8 cellular contexts compared by ENCODE assay signal in genomic region chr17:75088465-75088895, GRCh38. TPM values are rescaled to one million over a fixed set of nuclear protein-coding genes. Genes with fewer than 3 reads are reported as not detected.
DNase-seq lines count a peak whose midpoint lies in the region; ATAC-seq and TF ChIP-seq lines count a peak whose summit lies in the region.

No MANE protein-coding gene starts in this region.

- H3K18ac ChIP-seq in mesenchymal stem cell (ENCODE audit: low read depth in 1 of 2, low read length in 2 of 2) = peak overlapping the region; percentile 83 to 95

- peak overlapping the region; percentile 78 for H2BK5ac ChIP-seq in mesenchymal stem cell (ENCODE audit: low read depth, low read length, poor library complexity, severe bottlenecking)

- peak overlapping the region; percentile 37 to 98 for H3K14ac ChIP-seq in mesenchymal stem cell (ENCODE audit: low read length in 2 of 2)

- H2BK120ac ChIP-seq in mesenchymal stem cell (ENCODE audit: low read depth, low read length) = peak overlapping the region; percentile 88

- peak overlapping the region; percentile 85 to 90 for H3K4ac ChIP-seq in mesenchymal stem cell (ENCODE audit: low read depth in 1 of 2, low read length in 2 of 2)

- no peaks in the 10 kb centered on the region for H3K36me3 Mint-ChIP-seq in activated T-cell treated with anti-CD3 and anti-CD28 coated beads, Interleukin-2, amount 50 U/mL, for 72 hours (ENCODE audit: insufficient read depth in 2 of 2)
- H3K36me3 Mint-ChIP-seq in type B pancreatic cell = no peaks in the 10 kb centered on the region

- ATAC-seq in activated T-cell treated with anti-CD3 and anti-CD28 coated beads, Interleukin-2, amount 50 U/mL, for 72 hours (replicated peaks in 1 of 2) = peak; percentile 12 to 23
- no peak for ATAC-seq in GM19455 (IDR thresholded peaks at IDR 0.05; ENCODE audit: unreplicated experiment)
- no peak for ATAC-seq in HG02610 (IDR thresholded peaks at IDR 0.05; ENCODE audit: unreplicated experiment)

- H3K9me3 Mint-ChIP-seq in activated T-cell treated with anti-CD3 and anti-CD28 coated beads, Interleukin-2, amount 50 U/mL, for 72 hours = no peaks in the 10 kb centered on the region
- H3K9me3 Mint-ChIP-seq in type B pancreatic cell = no peaks in the 10 kb centered on the region

- H3K27me3 Mint-ChIP-seq in activated T-cell treated with anti-CD3 and anti-CD28 coated beads, Interleukin-2, amount 50 U/mL, for 72 hours (ENCODE audit: low read depth) = no peaks in the 10 kb centered on the region
- no peaks in the 10 kb centered on the region for H3K27me3 Mint-ChIP-seq in type B pancreatic cell

- no peaks in the 10 kb centered on the region for H3K9me3 ChIP-seq in colonic mucosa
- H3K9me3 ChIP-seq in mesenchymal stem cell (ENCODE audit: control insufficient read depth, low read length) = no peaks in the 10 kb centered on the region

- peak overlapping the region; percentile 92 for H2AK5ac ChIP-seq in mesenchymal stem cell (ENCODE audit: low read length, severe bottlenecking)

- H3K4me3 Mint-ChIP-seq in activated T-cell treated with anti-CD3 and anti-CD28 coated beads, Interleukin-2, amount 50 U/mL, for 72 hours = peak overlapping the region; percentile 75 to 91
- peak overlapping the region; percentile 82 for H3K4me3 Mint-ChIP-seq in type B pancreatic cell

- H3K27ac ChIP-seq in colonic mucosa (peak overlapping the region; percentile 99), mesenchymal stem cell (ENCODE audit: low read length, poor library complexity, severe bottlenecking) (peak overlapping the region; percentile 83)

- H3K4me1 ChIP-seq in colonic mucosa = peaks cover 25% of the 10 kb centered on the region
- peaks cover 62% of the 10 kb centered on the region for H3K4me1 ChIP-seq in mesenchymal stem cell (ENCODE audit: control insufficient read depth, insufficient read depth, low read depth, low read length)

- no peak overlapping the region for H3K27ac Mint-ChIP-seq in activated T-cell treated with anti-CD3 and anti-CD28 coated beads, Interleukin-2, amount 50 U/mL, for 72 hours
- peak overlapping the region; percentile 87 for H3K27ac Mint-ChIP-seq in type B pancreatic cell

- H3K4me3 ChIP-seq in colonic mucosa (peak overlapping the region; percentile 82), mesenchymal stem cell (ENCODE audit: insufficient read depth in 1 of 2, low read depth in 1 of 2, low read length in 2 of 2) (peak overlapping the region; percentile 66 to 74)

- H3K36me3 ChIP-seq in colonic mucosa = no peaks in the 10 kb centered on the region
- peaks cover 0 to 4% of the 10 kb centered on the region in 2 experiments for H3K36me3 ChIP-seq in mesenchymal stem cell (ENCODE audit: control insufficient read depth in 1 of 2, insufficient read depth in 2 of 2, low read depth in 1 of 2, low read length in 2 of 2)

- 74% methylated on average over 9 of the region's 9 CpGs for WGBS in mesenchymal stem cell

- H3K27me3 ChIP-seq in colonic mucosa = no peaks in the 10 kb centered on the region
- H3K27me3 ChIP-seq in mesenchymal stem cell (ENCODE audit: control insufficient read depth in 1 of 2, insufficient read depth in 1 of 2, low read length in 2 of 2) = no peaks in the 10 kb centered on the region

- H4K8ac ChIP-seq in mesenchymal stem cell (ENCODE audit: low read length) = peak overlapping the region; percentile 93

- no peak for DNase-seq in activated T-cell treated with anti-CD3 and anti-CD28 coated beads, Interleukin-2, amount 50 U/mL, for 72 hours
- DNase-seq in activated T-cell treated with anti-CD3 and anti-CD28 coated beads, Interleukin-2, amount 50 U/mL, for 1 hour = no peak
- DNase-seq in colonic mucosa (no peak), mesenchymal stem cell (no peak), type B pancreatic cell (ENCODE audit: extremely low spot score, unreplicated experiment) (no peak), HCEC 1CT (no peak)

- H3K23ac ChIP-seq in mesenchymal stem cell (ENCODE audit: low read length in 2 of 2) = peak overlapping the region in 1 of 2 experiments; percentile 60

- H2BK12ac ChIP-seq in mesenchymal stem cell (ENCODE audit: low read length in 2 of 2) = peak overlapping the region; percentile 76 to 85

- H4K91ac ChIP-seq in mesenchymal stem cell (ENCODE audit: low read length) = peak overlapping the region; percentile 83

- peak overlapping the region; percentile 66 for H3K4me2 ChIP-seq in mesenchymal stem cell (ENCODE audit: low read length, poor library complexity, severe bottlenecking)

- H3K9ac ChIP-seq in colonic mucosa (ENCODE audit: low read depth in 2 of 2, low read length in 2 of 2) (peak overlapping the region; percentile 93 to 98), mesenchymal stem cell (ENCODE audit: low read length) (peak overlapping the region; percentile 82)

- intact Hi-C loops in colonic mucosa (cut with DNase I) = no loop called here

- H2AFZ ChIP-seq in mesenchymal stem cell (ENCODE audit: low read depth, low read length) = peak overlapping the region; percentile 3

- H3K4me1 Mint-ChIP-seq in activated T-cell treated with anti-CD3 and anti-CD28 coated beads, Interleukin-2, amount 50 U/mL, for 72 hours (ENCODE audit: low read depth) = peaks cover 58% of the 10 kb centered on the region
- H3K4me1 Mint-ChIP-seq in type B pancreatic cell (ENCODE audit: unreplicated experiment) = peaks cover 53% of the 10 kb centered on the region

- TF ChIP-seq CTCF in colonic mucosa (IDR thresholded peaks at IDR 0.05) (no peak), type B pancreatic cell (conservative IDR thresholded peaks at IDR 0.05) (no peak)

- H2BK15ac ChIP-seq in mesenchymal stem cell (ENCODE audit: low read depth, poor library complexity, severe bottlenecking) = peak overlapping the region; percentile 88

- peaks cover 10% of the 10 kb centered on the region for H3K79me1 ChIP-seq in mesenchymal stem cell (replicated peaks; ENCODE audit: low read length, poor library complexity, severe bottlenecking)

RNA-seq across cellular contexts. Expression of gene SLC16A5, which starts 0.7 kb away (rescaled TPM):
- total RNA-seq in activated T-cell treated with anti-CD3 and anti-CD28 coated beads, Interleukin-2, amount 50 U/mL, for 72 hours = 1 to 10 TPM; 7.5 to 9.8 TPM
- total RNA-seq in colonic mucosa = 10 to 100 TPM; 19.4 to 50.1 TPM
- 12.9 TPM for polyA plus RNA-seq in mesenchymal stem cell (2013, experiment 1 of 2)
- 12.0 TPM for polyA plus RNA-seq in mesenchymal stem cell (2013, experiment 2 of 2)
- total RNA-seq in type B pancreatic cell (ENCODE audit: low replicate concordance) = 16.4 and 42.0 TPM in 2 replicates

RNA-seq across cellular contexts. Expression of gene ARMC7, which starts 21.3 kb away (rescaled TPM):
- total RNA-seq in activated T-cell treated with anti-CD3 and anti-CD28 coated beads, Interleukin-2, amount 50 U/mL, for 72 hours = 10 to 100 TPM; 10.6 to 12.9 TPM
- total RNA-seq in colonic mucosa = 10 to 100 TPM; 20.5 to 20.7 TPM
- 6.8 TPM for polyA plus RNA-seq in mesenchymal stem cell (2013, experiment 1 of 2)
- 6.8 TPM for polyA plus RNA-seq in mesenchymal stem cell (2013, experiment 2 of 2)
- total RNA-seq in type B pancreatic cell (ENCODE audit: low replicate concordance) = 14.0 and 19.7 TPM in 2 replicates

RNA-seq across cellular contexts. Expression of gene KCTD2, which starts 41.5 kb away (rescaled TPM):
- total RNA-seq in activated T-cell treated with anti-CD3 and anti-CD28 coated beads, Interleukin-2, amount 50 U/mL, for 72 hours = 10 to 100 TPM; 21.4 to 24.1 TPM
- total RNA-seq in colonic mucosa (10 to 100 TPM; 14.8 to 18.1 TPM), type B pancreatic cell (ENCODE audit: low replicate concordance) (22.3 and 26.1 TPM in 2 replicates)
- polyA plus RNA-seq in mesenchymal stem cell (2013, experiment 1 of 2) = 11.7 TPM
- polyA plus RNA-seq in mesenchymal stem cell (2013, experiment 2 of 2) = 11.8 TPM

RNA-seq across cellular contexts. Expression of gene ATP5PD, which starts 41.7 kb away (rescaled TPM):
- 100 to 1,000 TPM; 125 to 147 TPM for total RNA-seq in activated T-cell treated with anti-CD3 and anti-CD28 coated beads, Interleukin-2, amount 50 U/mL, for 72 hours
- total RNA-seq in colonic mucosa (100 to 1,000 TPM; 302 to 371 TPM), type B pancreatic cell (ENCODE audit: low replicate concordance) (239 and 287 TPM in 2 replicates)
- 488 TPM for polyA plus RNA-seq in mesenchymal stem cell (2013, experiment 1 of 2)
- polyA plus RNA-seq in mesenchymal stem cell (2013, experiment 2 of 2) = 495 TPM

RNA-seq across cellular contexts. Expression of gene NT5C, which starts 43.1 kb away (rescaled TPM):
- 10 to 100 TPM; 56.5 to 65.9 TPM for total RNA-seq in activated T-cell treated with anti-CD3 and anti-CD28 coated beads, Interleukin-2, amount 50 U/mL, for 72 hours
- total RNA-seq in colonic mucosa (10 to 100 TPM; 72.3 to 94.9 TPM), type B pancreatic cell (ENCODE audit: low replicate concordance) (33.6 and 40.7 TPM in 2 replicates)
- 52.5 TPM for polyA plus RNA-seq in mesenchymal stem cell (2013, experiment 1 of 2)
- 56.2 TPM for polyA plus RNA-seq in mesenchymal stem cell (2013, experiment 2 of 2)

Comparison
In these comparisons a context has a peak if more than half of its experiments do, and no peak if none do; other contexts are left out.
1. ATAC-seq: peak in activated T-cell treated with anti-CD3 and anti-CD28 coated beads, Interleukin-2, amount 50 U/mL, for 72 hours (2 of 2); none in GM19455 (single experiment) and HG02610 (single experiment).